In the genomic region with DNA sequence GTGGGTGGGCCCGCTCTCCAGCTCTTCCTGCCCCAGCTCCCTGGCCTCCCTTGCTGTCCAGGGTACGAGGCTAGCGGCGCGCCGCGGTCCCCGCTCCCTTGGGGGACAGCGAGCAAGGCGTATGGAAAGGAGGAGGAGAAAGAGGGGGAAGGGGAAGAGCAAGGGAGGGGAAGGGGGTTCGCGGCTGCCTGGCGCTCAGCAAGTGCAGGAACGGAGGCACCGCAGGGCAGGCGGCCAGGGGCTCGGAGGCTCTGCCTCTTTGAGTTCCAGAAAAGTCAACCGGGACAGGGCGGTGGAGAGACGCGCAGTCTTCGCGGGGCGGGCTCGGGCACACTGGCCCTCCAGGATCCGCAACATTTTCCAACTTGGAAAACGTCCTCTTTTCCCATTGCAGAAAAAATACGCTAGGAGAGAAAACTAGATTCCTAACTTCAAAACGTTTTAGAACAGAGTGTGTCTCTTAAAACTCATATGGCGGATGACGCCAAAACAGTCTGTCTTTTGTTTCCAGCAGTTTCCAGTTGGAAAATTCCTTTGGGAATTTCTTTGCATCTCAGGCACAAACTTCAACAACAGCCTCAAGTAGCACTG, we compare ENCODE assay signal across 10 cellular contexts. TPM values are rescaled to one million over a fixed set of nuclear protein-coding genes. Genes with fewer than 3 reads are reported as not detected.
DNase-seq lines count a peak whose midpoint lies in the region; ATAC-seq, FAIRE-seq and TF ChIP-seq lines count a peak whose summit lies in the region.
"Had no signal": no experiment of that assay in that cellular context is flagged by ENCODE, and none has a peak within 500 bp of the region (broad histone marks: within the 10 kb centered on the region; RNA-seq: fewer than 3 reads in every experiment).

No MANE protein-coding gene starts in this region.

- peak; percentile 47 for ATAC-seq in GM12878
- no peak for ATAC-seq in HG03097 (IDR thresholded peaks at IDR 0.05; ENCODE audit: low FRiP score, unreplicated experiment)
- ATAC-seq: K562 had no signal

- TF ChIP-seq RAD21 in GM12878 (IDR thresholded peaks at IDR 0.05; ENCODE audit: insufficient read depth, low read depth, low read length), result no peak

- 0 out of 3 replicates have a peak, but pooled peaks cover 1% of the 10 kb centered on the region for H3K9me3 ChIP-seq in GM12878 (replicated peaks; ENCODE audit: control insufficient read depth, insufficient read depth, low read length)
- no peaks in the 10 kb centered on the region for H3K9me3 ChIP-seq in hepatocyte (ENCODE audit: low read depth)

- in situ Hi-C loops in GM12878 (cut with MboI), result no loop called here

- TF ChIP-seq POLR2A in GM12878 (IDR thresholded peaks at IDR 0.05; ENCODE audit: low read depth, low read length), result no peak

- H3K4me1 ChIP-seq in GM12878 (ENCODE audit: control insufficient read depth, insufficient read depth, low read length) (peaks cover 6% of the 10 kb centered on the region; the same call in 1 of the 2 replicates), hepatocyte (ENCODE audit: insufficient read depth) (no peaks in the 10 kb centered on the region)

- DNase-seq in BJ (ENCODE audit: low read depth) (no peak), GM12878 (ENCODE audit: low read depth, low spot score) (no peak), hepatocyte (ENCODE audit: low spot score) (peak; percentile 30), retinal pigment epithelial cell (ENCODE audit: low read depth) (no peak), HT-29 (ENCODE audit: low spot score) (no peak), SIG-M5 treated with dmso at 0.1 percent for 504 hours (lab: John Stamatoyannopoulos, UW; ENCODE audit: unreplicated experiment) (no peak), activated gamma-delta T cell (lab: John Stamatoyannopoulos, UW) (no peak)
- DNase-seq: Calu3 had no signal

- TF ChIP-seq CTCF in BJ (IDR thresholded peaks at IDR 0.05; ENCODE audit: insufficient read depth, low read depth, low read length) (no peak), GM12878 (IDR thresholded peaks at IDR 0.05 in 2 of 3, conservative IDR thresholded peaks at IDR 0.05 in 1 of 3; ENCODE audit: control insufficient read depth in 2 of 3, extremely low read depth in 1 of 3, insufficient read depth in 1 of 3, low read depth in 3 of 3, low read length in 3 of 3) (no peak), hepatocyte (IDR thresholded peaks at IDR 0.05; ENCODE audit: poor library complexity) (no peak), retinal pigment epithelial cell (conservative IDR thresholded peaks at IDR 0.05; ENCODE audit: low read depth, low read length) (no peak)

- H3K27ac ChIP-seq in GM12878 (ENCODE audit: control insufficient read depth, insufficient read depth) (no peak overlapping the region), hepatocyte (no peak overlapping the region)

- 77% methylated on average over 28 of the region's 31 CpGs for WGBS in GM12878 (ENCODE audit: insufficient coverage, insufficient replicate concordance, low lambda C conversion rate, missing lambda C conversion rate)
- 20% methylated on average over 24 of the region's 31 CpGs for WGBS in hepatocyte (ENCODE audit: low lambda C conversion rate, missing lambda C conversion rate)

- no peaks in the 10 kb centered on the region for H3K9me2 ChIP-seq in hepatocyte (replicated peaks; ENCODE audit: insufficient read depth)

- H3K79me2 ChIP-seq in GM12878 (ENCODE audit: control insufficient read depth, insufficient read depth, low read length) (no peaks in the 10 kb centered on the region), hepatocyte (no peaks in the 10 kb centered on the region)

- CTCF ChIA-PET in BJ (lab: Yijun Ruan, JAX) (interaction anchor here (0.6 to 1.0 kb wide), 3 partner anchors 13 to 95 kb away, joined by 3 to 5 read pairs (median 4); no protein-coding TSS in a partner anchor), GM12878 (lab: Yijun Ruan, JAX) (interaction anchor here (0.6 kb wide), 1 partner anchor 161 kb away, joined by 3 read pairs; no protein-coding TSS in a partner anchor)

- FAIRE-seq in GM12878 (lab: Jason Lieb, UNC), result no peak
- FAIRE-seq: K562 had no signal

- H2AFZ ChIP-seq in GM12878 (ENCODE audit: control insufficient read depth, low read depth, low read length) (peak overlapping the region; percentile 21), hepatocyte (peak overlapping the region; percentile 69)

- H3K36me3 ChIP-seq in BJ (ENCODE audit: control insufficient read depth, insufficient read depth, low read length), result no peaks in the 10 kb centered on the region
- H3K36me3 ChIP-seq in GM12878 (ENCODE audit: control insufficient read depth in 2 of 2, insufficient read depth in 2 of 2, low read length in 1 of 2), result no peaks in the 10 kb centered on the region
- H3K36me3 ChIP-seq in hepatocyte (replicated peaks; ENCODE audit: insufficient read depth, low read depth), result no peaks in the 10 kb centered on the region

- BruUV-seq in GM12878 (replicated peaks; lab: Mats Ljungman, UMichigan), result no TSS peak

- H3K4me2 ChIP-seq in GM12878 (ENCODE audit: control insufficient read depth, insufficient read depth), result peak overlapping the region; percentile 67
- peak overlapping the region; percentile 70 for H3K4me2 ChIP-seq in hepatocyte

- POLR2A ChIA-PET in BJ (lab: Charles Lee), result no interaction called here
- POLR2A ChIA-PET in GM12878 (lab: Charles Lee), result no interaction called here

- SMC1A ChIA-PET in GM12878 (lab: Charles Lee; ENCODE audit: uncharacterized antibody, unreplicated experiment), result no interaction called here

- H3K9ac ChIP-seq in GM12878 (ENCODE audit: control insufficient read depth, insufficient read depth, low read length), result no peak overlapping the region

- H3K27me3 ChIP-seq in BJ (ENCODE audit: control insufficient read depth, insufficient read depth, low read length), result no peaks in the 10 kb centered on the region
- peaks cover 0 to 1% of the 10 kb centered on the region in 2 experiments; a peak in 1 of 4 replicates for H3K27me3 ChIP-seq in GM12878 (replicated peaks in 1 of 2; ENCODE audit: control insufficient read depth in 2 of 2, insufficient read depth in 2 of 2, low read length in 1 of 2)
- no peaks in the 10 kb centered on the region for H3K27me3 ChIP-seq in hepatocyte

- intact Hi-C loops in GM12878 (cut with micrococcal nuclease; ENCODE audit: unreplicated experiment), result no loop called here

- TF ChIP-seq EP300 in GM12878 (IDR thresholded peaks at IDR 0.05; ENCODE audit: borderline replicate concordance in 1 of 2, control insufficient read depth in 1 of 2, low read depth in 2 of 2, low read length in 2 of 2), result no peak

- RAD21 ChIA-PET in GM12878 (lab: Charles Lee; ENCODE audit: unreplicated experiment), result no interaction called here

- H4K20me1 ChIP-seq in GM12878 (ENCODE audit: control insufficient read depth, insufficient read depth) (no peaks in the 10 kb centered on the region), hepatocyte (ENCODE audit: insufficient read depth, poor library complexity, severe bottlenecking) (no peaks in the 10 kb centered on the region)

- peak overlapping the region; percentile 60 for H3K4me3 ChIP-seq in BJ (ENCODE audit: low read depth, low read length)
- no peak overlapping the region for H3K4me3 ChIP-seq in GM12878
- H3K4me3 ChIP-seq in hepatocyte, result peak overlapping the region; percentile 17
- H3K4me3 ChIP-seq in retinal pigment epithelial cell (ENCODE audit: low read length), result peak overlapping the region; percentile 64
- H3K4me3 ChIP-seq: K562 had no signal

TF ChIP-seq in GM12878, 131 proteins besides CTCF, POLR2A, EP300 and RAD21 (continues in another document):
- TF ChIP-seq, protein P1, sequence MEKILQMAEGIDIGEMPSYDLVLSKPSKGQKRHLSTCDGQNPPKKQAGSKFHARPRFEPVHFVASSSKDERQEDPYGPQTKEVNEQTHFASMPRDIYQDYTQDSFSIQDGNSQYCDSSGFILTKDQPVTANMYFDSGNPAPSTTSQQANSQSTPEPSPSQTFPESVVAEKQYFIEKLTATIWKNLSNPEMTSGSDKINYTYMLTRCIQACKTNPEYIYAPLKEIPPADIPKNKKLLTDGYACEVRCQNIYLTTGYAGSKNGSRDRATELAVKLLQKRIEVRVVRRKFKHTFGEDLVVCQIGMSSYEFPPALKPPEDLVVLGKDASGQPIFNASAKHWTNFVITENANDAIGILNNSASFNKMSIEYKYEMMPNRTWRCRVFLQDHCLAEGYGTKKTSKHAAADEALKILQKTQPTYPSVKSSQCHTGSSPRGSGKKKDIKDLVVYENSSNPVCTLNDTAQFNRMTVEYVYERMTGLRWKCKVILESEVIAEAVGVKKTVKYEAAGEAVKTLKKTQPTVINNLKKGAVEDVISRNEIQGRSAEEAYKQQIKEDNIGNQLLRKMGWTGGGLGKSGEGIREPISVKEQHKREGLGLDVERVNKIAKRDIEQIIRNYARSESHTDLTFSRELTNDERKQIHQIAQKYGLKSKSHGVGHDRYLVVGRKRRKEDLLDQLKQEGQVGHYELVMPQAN (conservative IDR thresholded peaks at IDR 0.05), result no peak
- TF ChIP-seq MTA3 (IDR thresholded peaks at IDR 0.05; ENCODE audit: borderline replicate concordance, low read length), result no peak
- TF ChIP-seq MYC (IDR thresholded peaks at IDR 0.05; ENCODE audit: insufficient read depth, insufficient read length, insufficient replicate concordance, low read length, severe bottlenecking), result no peak
- no peak for TF ChIP-seq NR2C2 (IDR thresholded peaks at IDR 0.05; ENCODE audit: borderline replicate concordance, control insufficient read depth, insufficient read length, low read depth)

RNA-seq across cellular contexts. Expression of a gene that starts 23.1 kb away (rescaled TPM):
- polyA plus RNA-seq in BJ (2011; rRNA removed) (11.6 and 14.8 TPM in 2 replicates), GM12878 (2011; rRNA removed) (26.3 and 37.7 TPM in 2 replicates), GM12878 (2014; fragmentation: Illumina TruSeq; extraction: Trizol) (43.3 and 52.1 TPM in 2 replicates), GM12878 (2014; fragmentation: Nextera tagmentation; extraction: Ambion mirVana) (10 to 100 TPM; 16.4 to 17.4 TPM), GM12878 (2014; rRNA removed) (32.5 and 36.4 TPM in 2 replicates), GM12878 (2016; fragmentation: Nextera tagmentation; extraction: Ambion mirVana) (10 to 100 TPM; 44.1 to 46.2 TPM), hepatocyte (13.9 and 19.8 TPM in 2 replicates)
- 9.9 and 12.7 TPM in 2 replicates for polyA minus RNA-seq in BJ (2011; rRNA and poly(A)+ RNA removed)
- 34.1 and 37.8 TPM in 2 replicates for total RNA-seq in GM12878 (2013; cell fraction: nucleolus; rRNA removed)
- total RNA-seq in GM12878 (2014; rRNA removed) (29.8 and 35.1 TPM in 2 replicates), GM12878 (2014; rRNA removed; fragmentation: Illumina TruSeq; extraction: Trizol) (34.3 and 34.4 TPM in 2 replicates), GM12878 (2021) (40.5 and 41.4 TPM in 2 replicates), hepatocyte (22.7 and 25.3 TPM in 2 replicates)
- 26.7 TPM for polyA plus RNA-seq in GM12878 (2011; ENCODE audit: low read depth)
- polyA plus RNA-seq in GM12878 (2011; cell fraction: cytosol; rRNA removed), result 17.5 and 18.5 TPM in 2 replicates
- polyA plus RNA-seq in GM12878 (2011; cell fraction: nucleus; rRNA removed), result 24.6 and 30.7 TPM in 2 replicates
- 30.9 and 49.8 TPM in 2 replicates for polyA plus RNA-seq in GM12878 (2012)
- polyA minus RNA-seq in GM12878 (2011; rRNA and poly(A)+ RNA removed), result 25.6 and 35.8 TPM in 2 replicates
- polyA minus RNA-seq in GM12878 (2011; cell fraction: cytosol; rRNA and poly(A)+ RNA removed), result 8.7 and 9.7 TPM in 2 replicates
- polyA minus RNA-seq in GM12878 (2011; cell fraction: nucleus; rRNA and poly(A)+ RNA removed), result 14.4 and 16.5 TPM in 2 replicates
- 0.03 TPM in 1 of 2 replicates, not detected in the other for total RNA-seq in HT-29 (2014; rRNA removed; shearing (Covaris generic))

Comparison
In these comparisons a context has a peak if more than half of its experiments do, and no peak if none do; other contexts are left out.
1. RNA of a gene that starts 23.1 kb away (total RNA-seq): 29.8 to 41.4 TPM in GM12878 and 22.7 to 25.3 TPM in hepatocyte; 0.03 TPM in HT-29; every median in the first group is over 10 times any median in the second.